ENCODE assay signal across 1 cellular context in the genomic region with DNA sequence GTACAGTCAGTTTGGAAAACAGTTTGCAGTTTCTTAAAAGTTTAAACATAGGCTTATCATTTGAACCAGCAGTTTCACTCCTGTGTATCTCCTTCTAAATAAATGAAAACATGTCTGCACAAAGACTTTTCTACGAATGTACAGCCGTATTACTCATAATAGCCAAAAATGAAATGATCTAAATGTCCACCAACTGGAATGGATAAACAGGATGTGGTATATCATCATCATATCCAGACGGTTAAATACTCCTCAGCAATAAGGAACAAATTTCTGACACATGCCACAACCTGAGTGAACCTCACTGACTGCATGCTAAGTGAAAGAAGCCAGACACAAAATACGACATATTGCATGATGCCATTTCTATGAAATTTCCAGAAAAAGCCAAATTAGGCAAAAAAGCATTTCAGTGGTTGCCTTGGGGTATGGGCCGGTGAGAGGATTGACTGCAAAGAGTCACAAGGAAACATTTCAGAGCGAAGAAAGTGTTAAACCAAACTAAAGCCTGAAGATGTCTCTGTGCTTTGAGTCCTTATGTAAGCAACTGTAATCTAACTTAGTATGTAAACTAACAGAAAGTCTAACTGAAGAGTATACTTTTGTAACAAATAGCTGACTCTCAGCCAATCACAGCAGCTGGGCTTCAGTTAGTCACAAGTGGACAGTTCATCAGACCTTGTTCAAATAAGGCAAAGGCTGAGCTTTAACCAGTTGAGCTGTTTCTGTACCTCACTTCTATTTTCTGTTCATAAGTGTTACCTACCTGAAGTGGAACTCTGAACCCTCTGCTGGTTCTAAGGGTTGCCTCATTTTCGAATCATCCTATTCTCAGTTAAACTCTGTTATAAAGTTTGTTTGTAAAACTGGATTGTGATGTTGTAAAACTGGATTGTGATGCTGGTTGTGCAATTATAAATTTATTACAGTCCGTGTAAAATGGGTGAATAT.
A peak's percentile ranks its signal among the peaks of the same experiment; 100 is the strongest.
TF ChIP-seq lines count a peak whose summit lies in the region.

No MANE protein-coding gene starts in this region.

TF ChIP-seq in HepG2, 621 proteins besides CTCF, POLR2A, EP300 and RAD21 (continued from another document and continues in another):
- TF ChIP-seq, protein P1, sequence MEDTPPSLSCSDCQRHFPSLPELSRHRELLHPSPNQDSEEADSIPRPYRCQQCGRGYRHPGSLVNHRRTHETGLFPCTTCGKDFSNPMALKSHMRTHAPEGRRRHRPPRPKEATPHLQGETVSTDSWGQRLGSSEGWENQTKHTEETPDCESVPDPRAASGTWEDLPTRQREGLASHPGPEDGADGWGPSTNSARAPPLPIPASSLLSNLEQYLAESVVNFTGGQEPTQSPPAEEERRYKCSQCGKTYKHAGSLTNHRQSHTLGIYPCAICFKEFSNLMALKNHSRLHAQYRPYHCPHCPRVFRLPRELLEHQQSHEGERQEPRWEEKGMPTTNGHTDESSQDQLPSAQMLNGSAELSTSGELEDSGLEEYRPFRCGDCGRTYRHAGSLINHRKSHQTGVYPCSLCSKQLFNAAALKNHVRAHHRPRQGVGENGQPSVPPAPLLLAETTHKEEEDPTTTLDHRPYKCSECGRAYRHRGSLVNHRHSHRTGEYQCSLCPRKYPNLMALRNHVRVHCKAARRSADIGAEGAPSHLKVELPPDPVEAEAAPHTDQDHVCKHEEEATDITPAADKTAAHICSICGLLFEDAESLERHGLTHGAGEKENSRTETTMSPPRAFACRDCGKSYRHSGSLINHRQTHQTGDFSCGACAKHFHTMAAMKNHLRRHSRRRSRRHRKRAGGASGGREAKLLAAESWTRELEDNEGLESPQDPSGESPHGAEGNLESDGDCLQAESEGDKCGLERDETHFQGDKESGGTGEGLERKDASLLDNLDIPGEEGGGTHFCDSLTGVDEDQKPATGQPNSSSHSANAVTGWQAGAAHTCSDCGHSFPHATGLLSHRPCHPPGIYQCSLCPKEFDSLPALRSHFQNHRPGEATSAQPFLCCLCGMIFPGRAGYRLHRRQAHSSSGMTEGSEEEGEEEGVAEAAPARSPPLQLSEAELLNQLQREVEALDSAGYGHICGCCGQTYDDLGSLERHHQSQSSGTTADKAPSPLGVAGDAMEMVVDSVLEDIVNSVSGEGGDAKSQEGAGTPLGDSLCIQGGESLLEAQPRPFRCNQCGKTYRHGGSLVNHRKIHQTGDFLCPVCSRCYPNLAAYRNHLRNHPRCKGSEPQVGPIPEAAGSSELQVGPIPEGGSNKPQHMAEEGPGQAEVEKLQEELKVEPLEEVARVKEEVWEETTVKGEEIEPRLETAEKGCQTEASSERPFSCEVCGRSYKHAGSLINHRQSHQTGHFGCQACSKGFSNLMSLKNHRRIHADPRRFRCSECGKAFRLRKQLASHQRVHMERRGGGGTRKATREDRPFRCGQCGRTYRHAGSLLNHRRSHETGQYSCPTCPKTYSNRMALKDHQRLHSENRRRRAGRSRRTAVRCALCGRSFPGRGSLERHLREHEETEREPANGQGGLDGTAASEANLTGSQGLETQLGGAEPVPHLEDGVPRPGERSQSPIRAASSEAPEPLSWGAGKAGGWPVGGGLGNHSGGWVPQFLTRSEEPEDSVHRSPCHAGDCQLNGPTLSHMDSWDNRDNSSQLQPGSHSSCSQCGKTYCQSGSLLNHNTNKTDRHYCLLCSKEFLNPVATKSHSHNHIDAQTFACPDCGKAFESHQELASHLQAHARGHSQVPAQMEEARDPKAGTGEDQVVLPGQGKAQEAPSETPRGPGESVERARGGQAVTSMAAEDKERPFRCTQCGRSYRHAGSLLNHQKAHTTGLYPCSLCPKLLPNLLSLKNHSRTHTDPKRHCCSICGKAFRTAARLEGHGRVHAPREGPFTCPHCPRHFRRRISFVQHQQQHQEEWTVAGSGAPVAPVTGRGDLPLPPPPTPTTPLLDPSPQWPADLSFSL (CRISPR knock-in tag; IDR thresholded peaks at IDR 0.05), result no peak
- TF ChIP-seq ZNF879 (CRISPR knock-in tag; IDR thresholded peaks at IDR 0.05), result no peak
- TF ChIP-seq, protein P2, sequence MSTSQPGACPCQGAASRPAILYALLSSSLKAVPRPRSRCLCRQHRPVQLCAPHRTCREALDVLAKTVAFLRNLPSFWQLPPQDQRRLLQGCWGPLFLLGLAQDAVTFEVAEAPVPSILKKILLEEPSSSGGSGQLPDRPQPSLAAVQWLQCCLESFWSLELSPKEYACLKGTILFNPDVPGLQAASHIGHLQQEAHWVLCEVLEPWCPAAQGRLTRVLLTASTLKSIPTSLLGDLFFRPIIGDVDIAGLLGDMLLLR (CRISPR knock-in tag; IDR thresholded peaks at IDR 0.05), result no peak
- TF ChIP-seq, protein P3, sequence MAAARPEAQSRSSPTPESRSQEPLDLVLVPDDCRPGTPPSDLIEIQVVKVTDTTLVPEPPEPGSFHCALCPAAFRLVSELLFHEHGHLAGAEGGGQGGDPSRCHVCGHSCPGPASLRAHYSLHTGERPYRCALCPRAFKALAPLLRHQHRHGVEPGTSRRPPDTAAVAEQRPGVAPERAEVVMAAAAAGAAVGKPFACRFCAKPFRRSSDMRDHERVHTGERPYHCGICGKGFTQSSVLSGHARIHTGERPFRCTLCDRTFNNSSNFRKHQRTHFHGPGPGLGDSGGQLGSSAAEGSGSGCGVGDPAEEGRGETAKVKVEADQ (CRISPR knock-in tag; IDR thresholded peaks at IDR 0.05; ENCODE audit: borderline replicate concordance), result no peak
- TF ChIP-seq NR2C2 (CRISPR knock-in tag; IDR thresholded peaks at IDR 0.05; ENCODE audit: borderline replicate concordance), result no peak
- no peak for TF ChIP-seq ZNF337 (CRISPR knock-in tag; IDR thresholded peaks at IDR 0.05; ENCODE audit: borderline replicate concordance, low read depth)
- TF ChIP-seq CREM (IDR thresholded peaks at IDR 0.05), result no peak; the same call in 1 of the 2 replicates
- no peak for TF ChIP-seq CREM (CRISPR knock-in tag; IDR thresholded peaks at IDR 0.05)
- no peak for TF ChIP-seq KLF15 (CRISPR knock-in tag; IDR thresholded peaks at IDR 0.05; ENCODE audit: borderline replicate concordance)
- no peak for TF ChIP-seq ZNF564 (CRISPR knock-in tag; IDR thresholded peaks at IDR 0.05)
- TF ChIP-seq PAWR (CRISPR knock-in tag; IDR thresholded peaks at IDR 0.05; ENCODE audit: borderline replicate concordance), result no peak
- peak; percentile 17; the same call in 1 of the 2 replicates for TF ChIP-seq TCF7 (IDR thresholded peaks at IDR 0.05; ENCODE audit: low read depth)
- TF ChIP-seq, protein P4, sequence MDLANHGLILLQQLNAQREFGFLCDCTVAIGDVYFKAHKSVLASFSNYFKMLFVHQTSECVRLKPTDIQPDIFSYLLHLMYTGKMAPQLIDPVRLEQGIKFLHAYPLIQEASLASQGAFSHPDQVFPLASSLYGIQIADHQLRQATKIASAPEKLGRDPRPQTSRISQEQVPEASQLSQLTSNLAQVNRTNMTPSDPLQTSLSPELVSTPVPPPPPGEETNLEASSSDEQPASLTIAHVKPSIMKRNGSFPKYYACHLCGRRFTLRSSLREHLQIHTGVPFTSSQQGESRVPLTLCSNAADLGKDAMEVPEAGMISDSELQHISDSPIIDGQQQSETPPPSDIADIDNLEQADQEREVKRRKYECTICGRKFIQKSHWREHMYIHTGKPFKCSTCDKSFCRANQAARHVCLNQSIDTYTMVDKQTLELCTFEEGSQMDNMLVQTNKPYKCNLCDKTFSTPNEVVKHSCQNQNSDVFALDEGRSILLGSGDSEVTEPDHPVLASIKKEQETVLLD (CRISPR knock-in tag; IDR thresholded peaks at IDR 0.05; ENCODE audit: low read depth), result no peak
- no peak for TF ChIP-seq MBNL3 (CRISPR knock-in tag; conservative IDR thresholded peaks at IDR 0.05)
- TF ChIP-seq MEIS1 (CRISPR knock-in tag; IDR thresholded peaks at IDR 0.05; ENCODE audit: borderline replicate concordance), result no peak
- TF ChIP-seq, protein P5, sequence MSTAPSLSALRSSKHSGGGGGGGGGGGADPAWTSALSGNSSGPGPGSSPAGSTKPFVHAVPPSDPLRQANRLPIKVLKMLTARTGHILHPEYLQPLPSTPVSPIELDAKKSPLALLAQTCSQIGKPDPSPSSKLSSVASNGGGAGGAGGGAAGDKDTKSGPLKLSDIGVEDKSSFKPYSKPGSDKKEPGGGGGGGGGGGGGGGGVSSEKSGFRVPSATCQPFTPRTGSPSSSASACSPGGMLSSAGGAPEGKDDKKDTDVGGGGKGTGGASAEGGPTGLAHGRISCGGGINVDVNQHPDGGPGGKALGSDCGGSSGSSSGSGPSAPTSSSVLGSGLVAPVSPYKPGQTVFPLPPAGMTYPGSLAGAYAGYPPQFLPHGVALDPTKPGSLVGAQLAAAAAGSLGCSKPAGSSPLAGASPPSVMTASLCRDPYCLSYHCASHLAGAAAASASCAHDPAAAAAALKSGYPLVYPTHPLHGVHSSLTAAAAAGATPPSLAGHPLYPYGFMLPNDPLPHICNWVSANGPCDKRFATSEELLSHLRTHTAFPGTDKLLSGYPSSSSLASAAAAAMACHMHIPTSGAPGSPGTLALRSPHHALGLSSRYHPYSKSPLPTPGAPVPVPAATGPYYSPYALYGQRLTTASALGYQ (CRISPR knock-in tag; IDR thresholded peaks at IDR 0.05), result no peak
- no peak for TF ChIP-seq ZNF329 (CRISPR knock-in tag; IDR thresholded peaks at IDR 0.05; ENCODE audit: low read depth)
- TF ChIP-seq, protein P6, sequence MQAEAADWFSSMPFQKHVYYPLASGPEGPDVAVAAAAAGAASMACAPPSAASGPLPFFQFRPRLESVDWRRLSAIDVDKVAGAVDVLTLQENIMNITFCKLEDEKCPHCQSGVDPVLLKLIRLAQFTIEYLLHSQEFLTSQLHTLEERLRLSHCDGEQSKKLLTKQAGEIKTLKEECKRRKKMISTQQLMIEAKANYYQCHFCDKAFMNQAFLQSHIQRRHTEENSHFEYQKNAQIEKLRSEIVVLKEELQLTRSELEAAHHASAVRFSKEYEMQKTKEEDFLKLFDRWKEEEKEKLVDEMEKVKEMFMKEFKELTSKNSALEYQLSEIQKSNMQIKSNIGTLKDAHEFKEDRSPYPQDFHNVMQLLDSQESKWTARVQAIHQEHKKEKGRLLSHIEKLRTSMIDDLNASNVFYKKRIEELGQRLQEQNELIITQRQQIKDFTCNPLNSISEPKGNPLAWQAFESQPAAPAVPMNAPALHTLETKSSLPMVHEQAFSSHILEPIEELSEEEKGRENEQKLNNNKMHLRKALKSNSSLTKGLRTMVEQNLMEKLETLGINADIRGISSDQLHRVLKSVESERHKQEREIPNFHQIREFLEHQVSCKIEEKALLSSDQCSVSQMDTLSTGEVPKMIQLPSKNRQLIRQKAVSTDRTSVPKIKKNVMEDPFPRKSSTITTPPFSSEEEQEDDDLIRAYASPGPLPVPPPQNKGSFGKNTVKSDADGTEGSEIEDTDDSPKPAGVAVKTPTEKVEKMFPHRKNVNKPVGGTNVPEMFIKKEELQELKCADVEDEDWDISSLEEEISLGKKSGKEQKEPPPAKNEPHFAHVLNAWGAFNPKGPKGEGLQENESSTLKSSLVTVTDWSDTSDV (CRISPR knock-in tag; IDR thresholded peaks at IDR 0.05), result no peak
- peak; percentile 50; the same call in 1 of the 2 replicates for TF ChIP-seq GLI4 (CRISPR knock-in tag; IDR thresholded peaks at IDR 0.05; ENCODE audit: borderline replicate concordance)
- TF ChIP-seq KAT7 (CRISPR knock-in tag; IDR thresholded peaks at IDR 0.05; ENCODE audit: borderline replicate concordance), result no peak; the same call in 1 of the 2 replicates
- no peak for TF ChIP-seq NFE2L1 (CRISPR knock-in tag; IDR thresholded peaks at IDR 0.05; ENCODE audit: borderline replicate concordance)
- TF ChIP-seq ZSCAN22 (CRISPR knock-in tag; IDR thresholded peaks at IDR 0.05), result no peak
- no peak for TF ChIP-seq ZNF354B (CRISPR knock-in tag; IDR thresholded peaks at IDR 0.05)
- no peak for TF ChIP-seq PAX8 (CRISPR knock-in tag; IDR thresholded peaks at IDR 0.05; ENCODE audit: borderline replicate concordance)
- TF ChIP-seq, protein P7, sequence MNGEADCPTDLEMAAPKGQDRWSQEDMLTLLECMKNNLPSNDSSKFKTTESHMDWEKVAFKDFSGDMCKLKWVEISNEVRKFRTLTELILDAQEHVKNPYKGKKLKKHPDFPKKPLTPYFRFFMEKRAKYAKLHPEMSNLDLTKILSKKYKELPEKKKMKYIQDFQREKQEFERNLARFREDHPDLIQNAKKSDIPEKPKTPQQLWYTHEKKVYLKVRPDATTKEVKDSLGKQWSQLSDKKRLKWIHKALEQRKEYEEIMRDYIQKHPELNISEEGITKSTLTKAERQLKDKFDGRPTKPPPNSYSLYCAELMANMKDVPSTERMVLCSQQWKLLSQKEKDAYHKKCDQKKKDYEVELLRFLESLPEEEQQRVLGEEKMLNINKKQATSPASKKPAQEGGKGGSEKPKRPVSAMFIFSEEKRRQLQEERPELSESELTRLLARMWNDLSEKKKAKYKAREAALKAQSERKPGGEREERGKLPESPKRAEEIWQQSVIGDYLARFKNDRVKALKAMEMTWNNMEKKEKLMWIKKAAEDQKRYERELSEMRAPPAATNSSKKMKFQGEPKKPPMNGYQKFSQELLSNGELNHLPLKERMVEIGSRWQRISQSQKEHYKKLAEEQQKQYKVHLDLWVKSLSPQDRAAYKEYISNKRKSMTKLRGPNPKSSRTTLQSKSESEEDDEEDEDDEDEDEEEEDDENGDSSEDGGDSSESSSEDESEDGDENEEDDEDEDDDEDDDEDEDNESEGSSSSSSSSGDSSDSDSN (CRISPR knock-in tag; IDR thresholded peaks at IDR 0.05), result no peak
- no peak for TF ChIP-seq KDM5A (IDR thresholded peaks at IDR 0.05; ENCODE audit: borderline replicate concordance, low read length)
- TF ChIP-seq, protein P8, sequence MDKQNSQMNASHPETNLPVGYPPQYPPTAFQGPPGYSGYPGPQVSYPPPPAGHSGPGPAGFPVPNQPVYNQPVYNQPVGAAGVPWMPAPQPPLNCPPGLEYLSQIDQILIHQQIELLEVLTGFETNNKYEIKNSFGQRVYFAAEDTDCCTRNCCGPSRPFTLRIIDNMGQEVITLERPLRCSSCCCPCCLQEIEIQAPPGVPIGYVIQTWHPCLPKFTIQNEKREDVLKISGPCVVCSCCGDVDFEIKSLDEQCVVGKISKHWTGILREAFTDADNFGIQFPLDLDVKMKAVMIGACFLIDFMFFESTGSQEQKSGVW (CRISPR knock-in tag; IDR thresholded peaks at IDR 0.05; ENCODE audit: borderline replicate concordance), result no peak
- no peak for TF ChIP-seq KLF13 (CRISPR knock-in tag; IDR thresholded peaks at IDR 0.05)
- TF ChIP-seq ZNF180 (CRISPR knock-in tag; IDR thresholded peaks at IDR 0.05; ENCODE audit: borderline replicate concordance, low read depth), result no peak
- TF ChIP-seq, protein P9, sequence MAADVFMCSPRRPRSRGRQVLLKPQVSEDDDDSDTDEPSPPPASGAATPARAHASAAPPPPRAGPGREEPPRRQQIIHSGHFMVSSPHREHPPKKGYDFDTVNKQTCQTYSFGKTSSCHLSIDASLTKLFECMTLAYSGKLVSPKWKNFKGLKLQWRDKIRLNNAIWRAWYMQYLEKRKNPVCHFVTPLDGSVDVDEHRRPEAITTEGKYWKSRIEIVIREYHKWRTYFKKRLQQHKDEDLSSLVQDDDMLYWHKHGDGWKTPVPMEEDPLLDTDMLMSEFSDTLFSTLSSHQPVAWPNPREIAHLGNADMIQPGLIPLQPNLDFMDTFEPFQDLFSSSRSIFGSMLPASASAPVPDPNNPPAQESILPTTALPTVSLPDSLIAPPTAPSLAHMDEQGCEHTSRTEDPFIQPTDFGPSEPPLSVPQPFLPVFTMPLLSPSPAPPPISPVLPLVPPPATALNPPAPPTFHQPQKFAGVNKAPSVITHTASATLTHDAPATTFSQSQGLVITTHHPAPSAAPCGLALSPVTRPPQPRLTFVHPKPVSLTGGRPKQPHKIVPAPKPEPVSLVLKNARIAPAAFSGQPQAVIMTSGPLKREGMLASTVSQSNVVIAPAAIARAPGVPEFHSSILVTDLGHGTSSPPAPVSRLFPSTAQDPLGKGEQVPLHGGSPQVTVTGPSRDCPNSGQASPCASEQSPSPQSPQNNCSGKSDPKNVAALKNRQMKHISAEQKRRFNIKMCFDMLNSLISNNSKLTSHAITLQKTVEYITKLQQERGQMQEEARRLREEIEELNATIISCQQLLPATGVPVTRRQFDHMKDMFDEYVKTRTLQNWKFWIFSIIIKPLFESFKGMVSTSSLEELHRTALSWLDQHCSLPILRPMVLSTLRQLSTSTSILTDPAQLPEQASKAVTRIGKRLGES (CRISPR knock-in tag; IDR thresholded peaks at IDR 0.05; ENCODE audit: borderline replicate concordance), result no peak
- no peak for TF ChIP-seq ZNF709 (CRISPR knock-in tag; IDR thresholded peaks at IDR 0.05)
- TF ChIP-seq POLR2AphosphoS2 (IDR thresholded peaks at IDR 0.05; ENCODE audit: low read depth, low read length), result no peak
- no peak for TF ChIP-seq FOXO1 (CRISPR knock-in tag; IDR thresholded peaks at IDR 0.05)
- no peak for TF ChIP-seq ZBTB7A (CRISPR knock-in tag; IDR thresholded peaks at IDR 0.05)
